Comparison of ENCODE assay signal across 9 cellular contexts in the genomic region with DNA sequence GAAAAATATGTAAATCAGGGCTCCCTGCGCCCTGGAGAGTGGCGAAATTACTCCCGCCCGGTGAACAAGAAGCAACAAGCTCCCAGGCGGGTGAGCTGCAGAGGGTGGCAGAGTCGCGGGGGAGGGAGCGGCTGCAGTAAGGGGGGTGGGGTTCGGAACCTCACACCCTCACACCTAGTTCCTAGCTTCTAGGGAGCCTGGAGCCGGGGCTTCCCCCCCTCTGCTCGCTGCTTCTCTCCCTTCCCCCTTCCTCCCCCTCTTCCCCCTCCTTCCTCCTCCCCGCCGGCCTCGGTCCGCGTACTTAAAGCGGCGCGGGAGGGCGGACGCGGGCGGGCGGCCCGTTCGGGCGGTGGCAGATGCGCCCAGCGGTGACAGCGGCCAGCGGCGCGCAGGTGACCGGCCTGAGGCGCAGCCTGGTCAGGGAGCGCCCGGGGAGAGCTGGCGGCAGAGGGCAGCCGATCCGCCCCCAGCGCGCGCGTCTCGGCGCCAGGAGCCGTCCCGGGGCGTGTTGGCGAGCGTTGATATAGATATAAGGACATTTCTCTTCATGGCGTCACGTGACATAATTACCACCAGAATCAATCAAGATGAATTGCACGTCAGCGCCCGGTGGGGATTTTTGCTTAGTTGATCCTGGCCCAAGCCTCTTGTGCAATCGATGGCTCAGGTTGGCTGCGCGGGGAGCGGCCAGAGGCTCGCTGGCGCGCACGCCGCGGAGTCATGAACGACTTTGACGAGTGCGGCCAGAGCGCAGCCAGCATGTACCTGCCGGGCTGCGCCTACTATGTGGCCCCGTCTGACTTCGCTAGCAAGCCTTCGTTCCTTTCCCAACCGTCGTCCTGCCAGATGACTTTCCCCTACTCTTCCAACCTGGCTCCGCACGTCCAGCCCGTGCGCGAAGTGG. TPM values are rescaled to one million over a fixed set of nuclear protein-coding genes. Genes with fewer than 3 reads are reported as not detected.
DNase-seq lines count a peak whose midpoint lies in the region; ATAC-seq, FAIRE-seq and TF ChIP-seq lines count a peak whose summit lies in the region.
"Had no signal": no experiment of that assay in that cellular context is flagged by ENCODE, and none has a peak within 500 bp of the region (broad histone marks: within the 10 kb centered on the region; RNA-seq: fewer than 3 reads in every experiment).

Gene HOXD11 (plus strand): TSS at position 645 of the 904 bp plus-strand sequence. CDS start 76 bp downstream, at position 721.

- FAIRE-seq in kidney (lab: Jason Lieb, UNC), result no peak

- peak; percentile 14 for ATAC-seq in WTC11
- no peak for ATAC-seq in gastroesophageal sphincter

- no peaks in the 10 kb centered on the region for H3K9me3 ChIP-seq in CD8-positive, alpha-beta memory T cell (ENCODE audit: low read length)
- H3K9me3 ChIP-seq in kidney (ENCODE audit: control insufficient read depth in 1 of 2, low read length in 2 of 2) (no peaks in the 10 kb centered on the region), suprapubic skin (no peaks in the 10 kb centered on the region), gastroesophageal sphincter (no peaks in the 10 kb centered on the region)
- H3K9me3 ChIP-seq: tibial nerve had no signal

- no peak within 1 kb of the TSS for H3K27ac ChIP-seq in CD8-positive, alpha-beta memory T cell (ENCODE audit: low read depth, low read length)
- H3K27ac ChIP-seq in kidney (ENCODE audit: low read depth in 2 of 2, low read length in 2 of 2), result peak within 1 kb of the TSS; percentile 76 to 92
- no peak within 1 kb of the TSS for H3K27ac ChIP-seq in suprapubic skin
- no peak within 1 kb of the TSS for H3K27ac ChIP-seq in gastroesophageal sphincter
- H3K27ac ChIP-seq: tibial nerve had no signal

- no peak for DNase-seq in CD8-positive, alpha-beta memory T cell
- DNase-seq in M059J (ENCODE audit: low read depth) (peak; percentile 57), WTC11 (ENCODE audit: low spot score) (peak; percentile 67), kidney (peak; percentile 87), suprapubic skin (ENCODE audit: low spot score in 2 of 2) (no peak), amygdala (lab: John Stamatoyannopoulos, UW) (no peak)
- no peak for DNase-seq in stimulated activated CD4-positive, alpha-beta T cell treated with anti-CD3 and anti-CD28 coated beads, Interleukin-2, amount 100 ng/mL, for 48 hours

- no peak within 1 kb of the TSS for H3K4me3 ChIP-seq in CD8-positive, alpha-beta memory T cell (ENCODE audit: low read length)
- H3K4me3 ChIP-seq in kidney (ENCODE audit: low read length in 2 of 2) (peak within 1 kb of the TSS; percentile 53 to 61), suprapubic skin (peak within 1 kb of the TSS; percentile 55), gastroesophageal sphincter (peak within 1 kb of the TSS in 1 of 2 donors; percentile 39)

- TF ChIP-seq EP300 in suprapubic skin (IDR thresholded peaks at IDR 0.05), result no peak
- no peak for TF ChIP-seq EP300 in gastroesophageal sphincter (IDR thresholded peaks at IDR 0.05)

- H3K27me3 ChIP-seq in CD8-positive, alpha-beta memory T cell (ENCODE audit: insufficient read depth, low read length, poor library complexity, severe bottlenecking), result peaks cover 78% of the 10 kb centered on the region
- peaks cover 99% of the 10 kb centered on the region for H3K27me3 ChIP-seq in suprapubic skin
- H3K27me3 ChIP-seq in gastroesophageal sphincter, result peaks cover 99% of the 10 kb centered on the region

- H3K27me3 Mint-ChIP-seq in CD8-positive, alpha-beta memory T cell, result peaks cover 82 to 89% of the 10 kb centered on the region in 2 donors
- H3K27me3 Mint-ChIP-seq in WTC11 (ENCODE audit: low read depth), result peaks cover 98% of the 10 kb centered on the region

- peaks cover 18 to 31% (median 25%) of the 10 kb centered on the region in 3 donors for H3K4me1 Mint-ChIP-seq in CD8-positive, alpha-beta memory T cell
- H3K4me1 Mint-ChIP-seq in WTC11, result peaks cover 39% of the 10 kb centered on the region

- no peaks in the 10 kb centered on the region for H3K4me1 ChIP-seq in CD8-positive, alpha-beta memory T cell (ENCODE audit: insufficient read depth, low read length)
- H3K4me1 ChIP-seq in kidney (ENCODE audit: control insufficient read depth in 1 of 2, insufficient read depth in 1 of 2, low read depth in 1 of 2, low read length in 2 of 2) (peaks cover 0 to 7% of the 10 kb centered on the region in 2 donors), suprapubic skin (peaks cover 51% of the 10 kb centered on the region), gastroesophageal sphincter (peaks cover 0 to 56% (median 31%) of the 10 kb centered on the region in 3 donors)

- 2% methylated on average over 35 of the region's 82 CpGs for WGBS in suprapubic skin
- 5 to 6% methylated on average over 8 to 10 of the region's 82 CpGs for WGBS in gastroesophageal sphincter (ENCODE audit: low coverage in 1 of 2), 2 donors

- no peak for TF ChIP-seq POLR2A in suprapubic skin (IDR thresholded peaks at IDR 0.05)
- TF ChIP-seq POLR2A in gastroesophageal sphincter (IDR thresholded peaks at IDR 0.05), result no peak

- peaks cover 0 to 30% (median 8%) of the 10 kb centered on the region in 5 donors for H3K9me3 Mint-ChIP-seq in CD8-positive, alpha-beta memory T cell
- H3K9me3 Mint-ChIP-seq in WTC11, result no peaks in the 10 kb centered on the region

- no peak for TF ChIP-seq CTCF in WTC11 (IDR thresholded peaks at IDR 0.05)
- TF ChIP-seq CTCF in kidney (IDR thresholded peaks at IDR 0.05; ENCODE audit: borderline replicate concordance, extremely low read depth, insufficient read depth), result no peak
- TF ChIP-seq CTCF in suprapubic skin (IDR thresholded peaks at IDR 0.05), result no peak
- no peak for TF ChIP-seq CTCF in gastroesophageal sphincter (IDR thresholded peaks at IDR 0.05)

- intact Hi-C loops in kidney (cut with DNase I), result no loop called here

- H3K36me3 ChIP-seq in CD8-positive, alpha-beta memory T cell (ENCODE audit: insufficient read depth, low read length), result no peaks in the 10 kb centered on the region
- H3K36me3 ChIP-seq in kidney (ENCODE audit: control insufficient read depth in 1 of 2, insufficient read depth in 2 of 2, low read length in 2 of 2) (no peaks in the 10 kb centered on the region), suprapubic skin (no peaks in the 10 kb centered on the region), gastroesophageal sphincter (no peaks in the 10 kb centered on the region)
- H3K36me3 ChIP-seq: tibial nerve had no signal

- peak within 1 kb of the TSS; percentile 10 to 48 for H3K9ac ChIP-seq in kidney (ENCODE audit: low read length in 2 of 2)

- peak within 1 kb of the TSS in 4 of 8 donors; percentile 70 to 89 (median 81) for H3K27ac Mint-ChIP-seq in CD8-positive, alpha-beta memory T cell
- H3K27ac Mint-ChIP-seq in WTC11, result no peak within 1 kb of the TSS

- H3K4me3 Mint-ChIP-seq in CD8-positive, alpha-beta memory T cell, result peak within 1 kb of the TSS; percentile 32 to 78 (median 58)
- H3K4me3 Mint-ChIP-seq in WTC11, result peak within 1 kb of the TSS; percentile 61

- no peaks in the 10 kb centered on the region for H3K36me3 Mint-ChIP-seq in CD8-positive, alpha-beta memory T cell
- H3K36me3 Mint-ChIP-seq in WTC11, result no peaks in the 10 kb centered on the region

- CTCF ChIA-PET in CD8-positive, alpha-beta memory T cell (lab: Charles Lee), result no interaction called here
- CTCF ChIA-PET in WTC11 (lab: Charles Lee), result interaction anchor here (1.0 to 2.4 kb wide), 4 partner anchors 10 to 69 kb away, joined by 3 to 14 read pairs (median 4); no protein-coding TSS in a partner anchor

- POLR2A ChIA-PET in CD8-positive, alpha-beta memory T cell (lab: Charles Lee), result no interaction called here
- POLR2A ChIA-PET in WTC11 (lab: Charles Lee), result interaction anchor here (0.5 to 0.7 kb wide), 3 partner anchors 28 to 1121 kb away, joined by 3 read pairs; no protein-coding TSS in a partner anchor

TF ChIP-seq in WTC11, 78 proteins besides CTCF, POLR2A, EP300 and RAD21 (continues in another document):
- TF ChIP-seq ATF3 (CRISPR knock-in tag; conservative IDR thresholded peaks at IDR 0.05) (no peak), ZNF671 (CRISPR knock-in tag; IDR thresholded peaks at IDR 0.05) (no peak), ZNF121 (CRISPR knock-in tag; IDR thresholded peaks at IDR 0.05) (0 out of 2 replicates have a peak, but pooled peaks have one; percentile 2), USF2 (CRISPR knock-in tag; IDR thresholded peaks at IDR 0.05) (peak; percentile 70), ZNF317 (CRISPR knock-in tag; IDR thresholded peaks at IDR 0.05; ENCODE audit: borderline replicate concordance, low read depth) (no peak), TCF7 (CRISPR knock-in tag; IDR thresholded peaks at IDR 0.05; ENCODE audit: low read depth) (no peak), GTF2I (CRISPR knock-in tag; conservative IDR thresholded peaks at IDR 0.05) (no peak)
- TF ChIP-seq, protein P1, sequence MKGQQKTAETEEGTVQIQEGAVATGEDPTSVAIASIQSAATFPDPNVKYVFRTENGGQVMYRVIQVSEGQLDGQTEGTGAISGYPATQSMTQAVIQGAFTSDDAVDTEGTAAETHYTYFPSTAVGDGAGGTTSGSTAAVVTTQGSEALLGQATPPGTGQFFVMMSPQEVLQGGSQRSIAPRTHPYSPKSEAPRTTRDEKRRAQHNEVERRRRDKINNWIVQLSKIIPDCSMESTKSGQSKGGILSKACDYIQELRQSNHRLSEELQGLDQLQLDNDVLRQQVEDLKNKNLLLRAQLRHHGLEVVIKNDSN (CRISPR knock-in tag; IDR thresholded peaks at IDR 0.05), result peak; percentile 55; the same call in 1 of the 2 replicates

RNA-seq across cellular contexts. Expression of gene HOXD11, which starts in this region (rescaled TPM):
- total RNA-seq in CD8-positive, alpha-beta memory T cell, result not detected
- not detected for polyA plus RNA-seq in CD8-positive, alpha-beta memory T cell
- total RNA-seq in M059J (2014; rRNA removed; shearing (Covaris generic)), result 14.3 and 16.9 TPM in 2 replicates
- total RNA-seq in WTC11 (2021), result not detected in 3 replicates
- 15.9 TPM for total RNA-seq in kidney
- 5.8 TPM for polyA plus RNA-seq in kidney (ENCODE audit: insufficient read depth, low read depth, low replicate concordance)
- total RNA-seq in suprapubic skin, result not detected
- not detected for total RNA-seq in gastroesophageal sphincter

Comparison
In these comparisons a context has a peak if more than half of its experiments do, and no peak if none do; other contexts are left out.
1. RNA of gene HOXD11 (total RNA-seq): 14.3 to 16.9 TPM in M059J and 15.9 TPM in kidney (single experiment); not detected in CD8-positive, alpha-beta memory T cell, not detected in WTC11, not detected in suprapubic skin and not detected in gastroesophageal sphincter; every median in the first group is over 10 times any median in the second.
2. Peak in DNase-seq and ATAC-seq in WTC11; RNA of the gene not detected or under 1 TPM.
3. DNase-seq: peak in M059J (single experiment) and kidney (single experiment); none in CD8-positive, alpha-beta memory T cell (0 of 5), suprapubic skin (0 of 2), amygdala (0 of 56) and stimulated activated CD4-positive, alpha-beta T cell treated with anti-CD3 and anti-CD28 coated beads, Interleukin-2, amount 100 ng/mL, for 48 hours (0 of 2).
4. H3K27ac ChIP-seq: peak in kidney (2 of 2); none in CD8-positive, alpha-beta memory T cell (single experiment), suprapubic skin (single experiment) and gastroesophageal sphincter (0 of 4).